In the genomic region with DNA sequence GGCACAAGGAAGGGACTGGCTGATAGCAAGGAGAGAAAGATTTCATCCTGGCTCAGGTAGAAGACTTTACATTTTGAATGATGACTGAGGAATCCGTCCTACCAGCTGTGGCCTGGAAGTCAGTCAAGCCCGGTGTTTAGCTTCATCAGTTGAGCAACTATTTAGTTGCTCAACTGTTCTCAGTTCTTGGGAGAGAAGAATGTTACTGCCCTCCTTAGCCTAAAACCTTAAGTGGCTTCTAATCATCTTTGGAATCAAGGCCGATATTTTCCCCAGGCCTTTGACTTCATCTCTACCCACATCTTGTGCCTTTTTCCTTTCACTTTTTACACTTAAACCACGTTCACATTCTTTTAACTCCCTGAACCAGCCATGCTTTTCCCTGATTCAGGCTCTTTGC, we compare ENCODE assay signal across 15 cellular contexts. TPM values are rescaled to one million over a fixed set of nuclear protein-coding genes. Genes with fewer than 3 reads are reported as not detected.
DNase-seq lines count a peak whose midpoint lies in the region; ATAC-seq, FAIRE-seq and TF ChIP-seq lines count a peak whose summit lies in the region.
"Had no signal": no experiment of that assay in that cellular context is flagged by ENCODE, and none has a peak within 500 bp of the region (broad histone marks: within the 10 kb centered on the region; RNA-seq: fewer than 3 reads in every experiment).

No MANE protein-coding gene starts in this region.

- DNase-seq in activated naive CD8-positive, alpha-beta T cell treated with anti-CD3 and anti-CD28 coated beads, Interleukin-2, amount 10 ng/mL, durations not matched to agents 7 days and 5 days = no peak
- no peak for DNase-seq in activated naive CD8-positive, alpha-beta T cell treated with anti-CD3 and anti-CD28 coated beads, Interleukin-2, amount 50 U/mL, for 24 hours
- peak; percentile 33 for DNase-seq in SKM-1 (lab: John Stamatoyannopoulos, UW; ENCODE audit: unreplicated experiment)
- DNase-seq in fibroblast of peridontal ligament (ENCODE audit: extremely low read depth) = peak; percentile 58
- no peak for DNase-seq in vagina (ENCODE audit: extremely low spot score in 2 of 2)
- no peak for DNase-seq in H54 (ENCODE audit: insufficient read length, low spot score)
- DNase-seq: activated gamma-delta T cell treated with Interleukin-2 at 50 U/mL for 16 hours, cerebellar nuclear complex, erythroblast, posterior cingulate gyrus, T-helper 9 cell, transverse colon had no signal

- intact Hi-C loops in vagina (cut with DNase I) = no loop called here

- no peaks in the 10 kb centered on the region for H3K27me3 Mint-ChIP-seq in activated naive CD8-positive, alpha-beta T cell treated with anti-CD3 and anti-CD28 coated beads, Interleukin-2, amount 10 ng/mL, durations not matched to agents 7 days and 5 days
- H3K27me3 Mint-ChIP-seq in activated naive CD8-positive, alpha-beta T cell treated with anti-CD3 and anti-CD28 coated beads, Interleukin-2, amount 50 U/mL, for 24 hours = no peaks in the 10 kb centered on the region

- no peaks in the 10 kb centered on the region for H3K27me3 ChIP-seq in vagina
- H3K27me3 ChIP-seq: transverse colon had no signal

- H3K9me3 Mint-ChIP-seq in activated naive CD8-positive, alpha-beta T cell treated with anti-CD3 and anti-CD28 coated beads, Interleukin-2, amount 10 ng/mL, durations not matched to agents 7 days and 5 days = peaks cover 7% of the 10 kb centered on the region
- peaks cover 4% of the 10 kb centered on the region for H3K9me3 Mint-ChIP-seq in activated naive CD8-positive, alpha-beta T cell treated with anti-CD3 and anti-CD28 coated beads, Interleukin-2, amount 50 U/mL, for 24 hours

- TF ChIP-seq CTCF in vagina (IDR thresholded peaks at IDR 0.05) = no peak

- FAIRE-seq in H54 (lab: Jason Lieb, UNC) = no peak

- H3K4me1 ChIP-seq in vagina = peaks cover 11% of the 10 kb centered on the region
- H3K4me1 ChIP-seq: transverse colon had no signal

- no peak overlapping the region for H3K4me3 ChIP-seq in vagina
- H3K4me3 ChIP-seq: transverse colon had no signal

- H3K36me3 ChIP-seq in vagina = no peaks in the 10 kb centered on the region
- H3K36me3 ChIP-seq: transverse colon had no signal

- TF ChIP-seq POLR2A in vagina (IDR thresholded peaks at IDR 0.05) (no peak), H54 (IDR thresholded peaks at IDR 0.05; ENCODE audit: low read depth, low read length) (no peak)

- H3K4me1 Mint-ChIP-seq in activated naive CD8-positive, alpha-beta T cell treated with anti-CD3 and anti-CD28 coated beads, Interleukin-2, amount 10 ng/mL, durations not matched to agents 7 days and 5 days = peaks cover 10% of the 10 kb centered on the region
- peaks cover 5% of the 10 kb centered on the region for H3K4me1 Mint-ChIP-seq in activated naive CD8-positive, alpha-beta T cell treated with anti-CD3 and anti-CD28 coated beads, Interleukin-2, amount 50 U/mL, for 24 hours

- ATAC-seq in activated naive CD8-positive, alpha-beta T cell treated with anti-CD3 and anti-CD28 coated beads, Interleukin-2, amount 10 ng/mL, durations not matched to agents 7 days and 5 days (ENCODE audit: low read depth) = no peak
- ATAC-seq in activated naive CD8-positive, alpha-beta T cell treated with anti-CD3 and anti-CD28 coated beads, Interleukin-2, amount 50 U/mL, for 24 hours = no peak
- ATAC-seq in HG03139 (IDR thresholded peaks at IDR 0.05; ENCODE audit: unreplicated experiment) = no peak
- ATAC-seq in GM19328 (IDR thresholded peaks at IDR 0.05; ENCODE audit: unreplicated experiment) = no peak

- H3K4me3 Mint-ChIP-seq in activated naive CD8-positive, alpha-beta T cell treated with anti-CD3 and anti-CD28 coated beads, Interleukin-2, amount 10 ng/mL, durations not matched to agents 7 days and 5 days = no peak overlapping the region
- no peak overlapping the region for H3K4me3 Mint-ChIP-seq in activated naive CD8-positive, alpha-beta T cell treated with anti-CD3 and anti-CD28 coated beads, Interleukin-2, amount 50 U/mL, for 24 hours

- H3K27ac ChIP-seq in vagina = peak overlapping the region; percentile 18
- H3K27ac ChIP-seq: RWPE1, transverse colon had no signal

- H3K9me3 ChIP-seq in vagina = no peaks in the 10 kb centered on the region
- H3K9me3 ChIP-seq: transverse colon had no signal

- H3K27ac Mint-ChIP-seq in activated naive CD8-positive, alpha-beta T cell treated with anti-CD3 and anti-CD28 coated beads, Interleukin-2, amount 10 ng/mL, durations not matched to agents 7 days and 5 days = peak overlapping the region; percentile 65
- no peak overlapping the region for H3K27ac Mint-ChIP-seq in activated naive CD8-positive, alpha-beta T cell treated with anti-CD3 and anti-CD28 coated beads, Interleukin-2, amount 50 U/mL, for 24 hours

- H3K36me3 Mint-ChIP-seq in activated naive CD8-positive, alpha-beta T cell treated with anti-CD3 and anti-CD28 coated beads, Interleukin-2, amount 10 ng/mL, durations not matched to agents 7 days and 5 days = peaks cover 3% of the 10 kb centered on the region
- H3K36me3 Mint-ChIP-seq in activated naive CD8-positive, alpha-beta T cell treated with anti-CD3 and anti-CD28 coated beads, Interleukin-2, amount 50 U/mL, for 24 hours (ENCODE audit: low read depth) = no peaks in the 10 kb centered on the region

- POLR2A ChIA-PET in activated naive CD8-positive, alpha-beta T cell treated with anti-CD3 and anti-CD28 coated beads, Interleukin-2, amount 10 ng/mL, durations not matched to agents 7 days and 5 days (lab: Charles Lee) = interaction anchor here (0.6 to 1.9 kb wide), 2 partner anchors 17 to 266 kb away, joined by 3 to 8 read pairs; a partner anchor contains a TSS

RNA-seq across cellular contexts. Expression of a gene that starts 17.3 kb away (rescaled TPM):
- total RNA-seq in activated naive CD8-positive, alpha-beta T cell treated with anti-CD3 and anti-CD28 coated beads, Interleukin-2, amount 10 ng/mL, durations not matched to agents 7 days and 5 days = 100 to 1,000 TPM; 248 to 263 TPM
- 101 TPM for total RNA-seq in vagina

Comparison
In these comparisons a context has a peak if more than half of its experiments do, and no peak if none do; other contexts are left out.
1. DNase-seq: peak in SKM-1 (single experiment) and fibroblast of peridontal ligament (single experiment); none in activated naive CD8-positive, alpha-beta T cell treated with anti-CD3 and anti-CD28 coated beads, Interleukin-2, amount 10 ng/mL, durations not matched to agents 7 days and 5 days (single experiment), activated naive CD8-positive, alpha-beta T cell treated with anti-CD3 and anti-CD28 coated beads, Interleukin-2, amount 50 U/mL, for 24 hours (single experiment), vagina (0 of 2) and H54 (single experiment).